Comparison of ENCODE assay signal across 17 cellular contexts in the genomic region with DNA sequence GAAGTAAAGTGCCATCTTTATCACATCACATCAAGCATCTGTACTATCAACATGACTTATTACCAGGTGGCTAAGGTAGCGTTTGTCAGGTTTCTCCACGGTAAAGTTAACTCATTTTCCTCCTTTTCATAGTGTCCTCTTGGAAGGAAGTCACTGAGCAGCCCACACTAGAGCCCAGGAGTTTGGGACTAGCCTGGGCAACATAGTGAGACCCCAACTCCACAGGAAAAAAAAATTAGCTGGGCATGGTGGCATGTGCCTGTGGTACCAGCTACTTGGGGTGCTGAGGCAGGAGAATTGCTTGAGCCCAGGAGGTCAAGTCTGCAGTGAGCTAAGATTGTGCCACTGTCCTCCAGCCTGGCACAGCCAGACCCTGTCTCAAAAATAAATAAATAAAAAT. TPM values are rescaled to one million over a fixed set of nuclear protein-coding genes. Genes with fewer than 3 reads are reported as not detected.
DNase-seq lines count a peak whose midpoint lies in the region; ATAC-seq and TF ChIP-seq lines count a peak whose summit lies in the region.
"Had no signal": no experiment of that assay in that cellular context is flagged by ENCODE, and none has a peak within 500 bp of the region (broad histone marks: within the 10 kb centered on the region; RNA-seq: fewer than 3 reads in every experiment).

No MANE protein-coding gene starts in this region.

- H3K9me3 ChIP-seq in breast epithelium = no peaks in the 10 kb centered on the region
- no peaks in the 10 kb centered on the region for H3K9me3 ChIP-seq in mammary epithelial cell (replicated peaks; ENCODE audit: insufficient read depth, low read length)
- no peaks in the 10 kb centered on the region for H3K9me3 ChIP-seq in Karpas-422 (ENCODE audit: low read length)
- no peaks in the 10 kb centered on the region for H3K9me3 ChIP-seq in gastrocnemius medialis
- no peaks in the 10 kb centered on the region for H3K9me3 ChIP-seq in mucosa of descending colon
- H3K9me3 ChIP-seq: SJSA1 had no signal

- peaks cover 63% of the 10 kb centered on the region for H3K4me1 Mint-ChIP-seq in activated naive CD8-positive, alpha-beta T cell treated with anti-CD3 and anti-CD28 coated beads, Interleukin-2, amount 50 U/mL, for 24 hours

- H4K20me1 ChIP-seq in mammary epithelial cell (ENCODE audit: insufficient read depth, low read length) (no peaks in the 10 kb centered on the region), Karpas-422 (ENCODE audit: insufficient read depth, low read depth, low read length) (no peaks in the 10 kb centered on the region)

- no peak overlapping the region for H3K4me2 ChIP-seq in mammary epithelial cell (ENCODE audit: insufficient read depth, low read depth, low read length)
- H3K4me2 ChIP-seq in Karpas-422 (ENCODE audit: low read depth, low read length, poor library complexity, severe bottlenecking) = no peak overlapping the region

- peaks cover 15% of the 10 kb centered on the region for H3K36me3 Mint-ChIP-seq in activated naive CD8-positive, alpha-beta T cell treated with anti-CD3 and anti-CD28 coated beads, Interleukin-2, amount 50 U/mL, for 24 hours (ENCODE audit: low read depth)

- H3K9me3 Mint-ChIP-seq in activated naive CD8-positive, alpha-beta T cell treated with anti-CD3 and anti-CD28 coated beads, Interleukin-2, amount 50 U/mL, for 24 hours = no peaks in the 10 kb centered on the region

- intact Hi-C loops in breast epithelium (cut with DNase I; ENCODE audit: low total_unique reads) = no loop called here
- intact Hi-C loops in mammary epithelial cell (cut with micrococcal nuclease) = no loop called here
- intact Hi-C loops in gastrocnemius medialis (cut with DNase I; ENCODE audit: low total_unique reads) = no loop called here
- intact Hi-C loops in mucosa of descending colon (cut with DNase I, micrococcal nuclease) = no loop called here

- H3K9ac ChIP-seq in mammary epithelial cell (ENCODE audit: insufficient read depth, low read length) (no peak overlapping the region), Karpas-422 (ENCODE audit: low read length) (no peak overlapping the region)

- TF ChIP-seq POLR2A in breast epithelium (IDR thresholded peaks at IDR 0.05) = no peak
- no peak for TF ChIP-seq POLR2A in gastrocnemius medialis (IDR thresholded peaks at IDR 0.05)

- no peaks in the 10 kb centered on the region for H3K27me3 ChIP-seq in breast epithelium
- no peaks in the 10 kb centered on the region for H3K27me3 ChIP-seq in mammary epithelial cell (ENCODE audit: insufficient read depth, low read length)
- no peaks in the 10 kb centered on the region for H3K27me3 ChIP-seq in Karpas-422 (ENCODE audit: low read length)
- H3K27me3 ChIP-seq in gastrocnemius medialis = no peaks in the 10 kb centered on the region
- H3K27me3 ChIP-seq: SJSA1 had no signal

- H3K4me3 ChIP-seq in breast epithelium (no peak overlapping the region), mammary epithelial cell (replicated peaks in 1 of 3; ENCODE audit: insufficient read depth in 1 of 3, low read depth in 2 of 3, low read length in 3 of 3) (no peak overlapping the region), Karpas-422 (ENCODE audit: low read length) (no peak overlapping the region), gastrocnemius medialis (no peak overlapping the region), mucosa of descending colon (no peak overlapping the region)
- H3K4me3 ChIP-seq: SJSA1 had no signal

- TF ChIP-seq CTCF in breast epithelium (IDR thresholded peaks at IDR 0.05) (no peak), mammary epithelial cell (conservative IDR thresholded peaks at IDR 0.05 in 1 of 2, IDR thresholded peaks at IDR 0.05 in 1 of 2; ENCODE audit: extremely low read depth in 1 of 2, insufficient read depth in 1 of 2, low read depth in 1 of 2, low read length in 2 of 2) (no peak), gastrocnemius medialis (IDR thresholded peaks at IDR 0.05 in 4 of 5, conservative IDR thresholded peaks at IDR 0.05 in 1 of 5) (no peak), mucosa of descending colon (IDR thresholded peaks at IDR 0.05) (no peak)

- 83% methylated on average over 2 of the region's 2 CpGs for WGBS in mammary epithelial cell (ENCODE audit: low coverage, missing lambda C conversion rate)

- H3K4me1 ChIP-seq in breast epithelium (no peaks in the 10 kb centered on the region), mammary epithelial cell (ENCODE audit: insufficient read depth, low read length) (no peaks in the 10 kb centered on the region), Karpas-422 (ENCODE audit: low read length) (peaks cover 45% of the 10 kb centered on the region), gastrocnemius medialis (peaks cover 37 to 57% of the 10 kb centered on the region in 2 donors), mucosa of descending colon (ENCODE audit: low read depth) (peaks cover 6% of the 10 kb centered on the region)
- H3K4me1 ChIP-seq: SJSA1 had no signal

- no peaks in the 10 kb centered on the region for H3K9me2 ChIP-seq in Karpas-422 (replicated peaks; ENCODE audit: insufficient read depth, low read length)

- in situ Hi-C loops in mammary epithelial cell (cut with MboI; ENCODE audit: low sequenced_read_pairs in 2 of 2) = loop anchor here in 1 of 2 donors (25.0 kb wide), 1 partner anchor 145 kb away; no protein-coding TSS in a partner anchor
- in situ Hi-C loops in gastrocnemius medialis (cut with MboI; ENCODE audit: low sequenced_read_pairs in 4 of 4) = loop anchor here in 2 of 4 donors (25.0 kb wide), 1 partner anchor 95 kb away; no protein-coding TSS in a partner anchor

- no peak overlapping the region for H3K4me3 Mint-ChIP-seq in activated naive CD8-positive, alpha-beta T cell treated with anti-CD3 and anti-CD28 coated beads, Interleukin-2, amount 50 U/mL, for 24 hours

- DNase-seq in breast epithelium (ENCODE audit: low spot score in 2 of 2) = no peak
- no peak for DNase-seq in mammary epithelial cell
- no peak for DNase-seq in Karpas-422
- no peak for DNase-seq in activated naive CD8-positive, alpha-beta T cell treated with anti-CD3 and anti-CD28 coated beads, Interleukin-2, amount 50 U/mL, for 24 hours
- DNase-seq in gastrocnemius medialis = no peak
- DNase-seq in mucosa of descending colon = no peak
- DNase-seq: KBM-7, NCI-H1092, NCI-H1694, NCI-H2107, NCI-H345, NCI-H526 treated with DMSO at 0.1 percent for 48 hours, PC-3 had no signal

- ATAC-seq in activated naive CD8-positive, alpha-beta T cell treated with anti-CD3 and anti-CD28 coated beads, Interleukin-2, amount 50 U/mL, for 24 hours = no peak
- ATAC-seq in gastrocnemius medialis (no peak), HG03469 (IDR thresholded peaks at IDR 0.05; ENCODE audit: unreplicated experiment) (no peak), mucosa of descending colon (no peak), HG03342 (IDR thresholded peaks at IDR 0.05; ENCODE audit: unreplicated experiment) (no peak)
- ATAC-seq: HCT116, PC-3 had no signal

- CTCF ChIA-PET in mammary epithelial cell (lab: Charles Lee; ENCODE audit: low non-redundant PET) = interaction anchor here (0.6 kb wide), 1 partner anchor 460 kb away, joined by 3 read pairs; no protein-coding TSS in a partner anchor

- no peaks in the 10 kb centered on the region for H3K27me3 Mint-ChIP-seq in activated naive CD8-positive, alpha-beta T cell treated with anti-CD3 and anti-CD28 coated beads, Interleukin-2, amount 50 U/mL, for 24 hours

- H3K36me3 ChIP-seq in breast epithelium = no peaks in the 10 kb centered on the region
- H3K36me3 ChIP-seq in mammary epithelial cell (ENCODE audit: insufficient read depth, low read length) = peaks cover 4% of the 10 kb centered on the region
- 0 out of 2 replicates have a peak, but pooled peaks cover 8% of the 10 kb centered on the region for H3K36me3 ChIP-seq in Karpas-422 (ENCODE audit: insufficient read depth, low read length)
- no peaks in the 10 kb centered on the region for H3K36me3 ChIP-seq in gastrocnemius medialis
- H3K36me3 ChIP-seq in mucosa of descending colon (ENCODE audit: low read depth) = no peaks in the 10 kb centered on the region
- H3K36me3 ChIP-seq: SJSA1 had no signal

- H3K27ac ChIP-seq in breast epithelium (peak overlapping the region; percentile 17 to 48), mammary epithelial cell (ENCODE audit: insufficient read depth, low read depth, low read length) (no peak overlapping the region), Karpas-422 (ENCODE audit: low read length) (0 out of 2 replicates have a peak overlapping the region, but pooled peaks have one; percentile 15), gastrocnemius medialis (peak overlapping the region in 3 of 4 donors; percentile 3 to 65 (median 63))
- H3K27ac ChIP-seq: SJSA1 had no signal

- no TSS peak for BruUV-seq in mammary epithelial cell (replicated peaks; lab: Mats Ljungman, UMichigan)

- dilution Hi-C loops in mammary epithelial cell (cut with HindIII; ENCODE audit: low sequenced_read_pairs) = no loop called here

- peak overlapping the region; percentile 27 for H3K27ac Mint-ChIP-seq in activated naive CD8-positive, alpha-beta T cell treated with anti-CD3 and anti-CD28 coated beads, Interleukin-2, amount 50 U/mL, for 24 hours

- H3K79me2 ChIP-seq in mammary epithelial cell (ENCODE audit: insufficient read depth, low read length) (peaks cover 65% of the 10 kb centered on the region), Karpas-422 (ENCODE audit: low read length) (peaks cover 95% of the 10 kb centered on the region)

- H2AFZ ChIP-seq in mammary epithelial cell (ENCODE audit: low read depth, low read length) (no peak overlapping the region), Karpas-422 (ENCODE audit: low read length) (no peak overlapping the region)

RNA-seq across cellular contexts. Expression of a gene that starts 12.9 kb away (rescaled TPM):
- total RNA-seq in breast epithelium = 100 to 1,000 TPM in 2 of 3 donors, 10 to 100 TPM in 1; 93.8 to 160 (median 158) TPM
- total RNA-seq in mammary epithelial cell = 10 to 100 TPM; 49.2 to 53.2 TPM
- polyA plus RNA-seq in mammary epithelial cell = 16.0 TPM
- polyA minus RNA-seq in mammary epithelial cell = 30.2 TPM
- total RNA-seq in Karpas-422 (2014; rRNA removed; shearing (Covaris generic); ENCODE audit: low replicate concordance) = 75.9 and 111 TPM in 2 replicates
- total RNA-seq in gastrocnemius medialis = 10 to 100 TPM; 24.5 to 84.0 (median 48.2) TPM
- total RNA-seq in mucosa of descending colon = 10 to 100 TPM; 65.4 to 95.9 (median 86.6) TPM

RNA-seq across cellular contexts. Expression of a gene that starts 15.0 kb away (rescaled TPM):
- total RNA-seq in breast epithelium = 10 to 100 TPM in 1 of 3 donors, 1 to 10 TPM in 2; 1.3 to 16.4 (median 3.3) TPM
- total RNA-seq in mammary epithelial cell = 1 to 10 TPM in 1 of 2 donors, under 1 TPM in 1; 0.83 to 1.8 TPM
- polyA plus RNA-seq in mammary epithelial cell = 2.4 TPM
- polyA minus RNA-seq in mammary epithelial cell = not detected
- total RNA-seq in Karpas-422 (2014; rRNA removed; shearing (Covaris generic); ENCODE audit: low replicate concordance) = not detected in 2 replicates
- under 1 TPM in 2 of 4 donors, not detected in 2; 0.13 to 0.72 TPM for total RNA-seq in gastrocnemius medialis
- total RNA-seq in mucosa of descending colon = 1 to 10 TPM; 2.3 to 5.3 (median 5.2) TPM
